ENCODE assay signal across 27 cellular contexts in the genomic region with DNA sequence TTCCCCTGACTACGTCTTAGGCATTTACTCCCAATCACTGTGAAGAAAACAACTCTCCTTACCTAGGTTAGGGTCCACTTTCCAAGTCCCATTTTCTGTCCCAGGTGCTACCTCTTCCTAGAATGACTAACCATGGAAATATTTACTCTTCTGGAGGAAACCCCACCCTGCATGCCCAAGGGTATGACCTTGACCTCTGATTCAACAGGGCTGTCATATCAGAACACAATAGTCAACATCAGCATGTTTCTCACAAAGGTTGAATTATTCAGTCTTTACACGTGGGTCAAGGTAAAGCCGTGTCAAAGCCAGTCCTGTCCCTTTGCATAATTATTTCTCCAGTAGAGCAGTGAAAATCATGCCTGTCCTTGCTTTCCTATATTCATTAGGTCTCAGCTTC. TPM values are rescaled to one million over a fixed set of nuclear protein-coding genes. Genes with fewer than 3 reads are reported as not detected.
DNase-seq lines count a peak whose midpoint lies in the region; ATAC-seq, FAIRE-seq and TF ChIP-seq lines count a peak whose summit lies in the region.
"Had no signal": no experiment of that assay in that cellular context is flagged by ENCODE, and none has a peak within 500 bp of the region (broad histone marks: within the 10 kb centered on the region; RNA-seq: fewer than 3 reads in every experiment).

No MANE protein-coding gene starts in this region.

- no peak overlapping the region for H3K4me3 ChIP-seq in bronchial epithelial cell (ENCODE audit: low read depth, low read length)
- H3K4me3 ChIP-seq: A549, PC-9, SJSA1 had no signal

- TF ChIP-seq POLR2A in GM12891 (IDR thresholded peaks at IDR 0.05; ENCODE audit: low read depth, low read length) = no peak

- no peak for TF ChIP-seq EP300 in Ishikawa (IDR thresholded peaks at IDR 0.05; ENCODE audit: borderline replicate concordance)

- no peaks in the 10 kb centered on the region for H3K27me3 ChIP-seq in bronchial epithelial cell (ENCODE audit: control insufficient read depth, insufficient read depth, low read length)
- H3K27me3 ChIP-seq: SJSA1 had no signal

- H3K36me3 Mint-ChIP-seq in natural killer cell = no peaks in the 10 kb centered on the region
- H3K36me3 Mint-ChIP-seq: CD4-positive, alpha-beta memory T cell; T-cell had no signal

- ATAC-seq in natural killer cell = no peak
- no peak for ATAC-seq in GM21390 (IDR thresholded peaks at IDR 0.05; ENCODE audit: unreplicated experiment)
- ATAC-seq: A549, T-cell had no signal

- no peak overlapping the region for H3K27ac Mint-ChIP-seq in natural killer cell
- H3K27ac Mint-ChIP-seq: CD4-positive, alpha-beta memory T cell; T-cell had no signal

- intact Hi-C loops in natural killer cell (cut with micrococcal nuclease) = no loop called here

- H3K9me3 Mint-ChIP-seq in natural killer cell = no peaks in the 10 kb centered on the region
- H3K9me3 Mint-ChIP-seq: T-cell had no signal

- no peak for DNase-seq in GM12891 (ENCODE audit: insufficient read length, low spot score)
- no peak for DNase-seq in bronchial epithelial cell (ENCODE audit: low read depth)
- peak; percentile 53 for DNase-seq in urothelium cell line (ENCODE audit: low spot score)
- DNase-seq in natural killer cell = no peak
- no peak for DNase-seq in activated naive CD4-positive, alpha-beta T cell (lab: John Stamatoyannopoulos, UW)
- DNase-seq: C1 segment of cervical spinal cord; CD4-positive, alpha-beta memory T cell; DMS 273 treated with DMSO at 0.1 percent for 48 hours; DMS79; EL; GF-D8; KG1; NCI-H1092 treated with DMSO at 0.1 percent for 48 hours; NCI-H1436 treated with DMSO at 0.1 percent for 48 hours; NCI-H187 treated with DMSO at 0.1 percent for 48 hours; NCI-H524; NCI-H82; NK-92 treated with Interleukin-12 subunit alpha and Interleukin-12 subunit beta, amount 100 ng/mL, for 24 hours; Right ventricle myocardium superior; T-cell had no signal

- H3K27me3 Mint-ChIP-seq in natural killer cell (ENCODE audit: low read depth in 2 of 2) = peaks cover 46 to 76% of the 10 kb centered on the region in 2 donors

- TF ChIP-seq CTCF in bronchial epithelial cell (IDR thresholded peaks at IDR 0.05; ENCODE audit: insufficient read depth, low read length, severe bottlenecking) (no peak), natural killer cell (IDR thresholded peaks at IDR 0.05) (no peak)

- no peaks in the 10 kb centered on the region for H3K36me3 ChIP-seq in bronchial epithelial cell (ENCODE audit: control insufficient read depth, insufficient read depth, low read length)
- H3K36me3 ChIP-seq: SJSA1 had no signal

- peaks cover 7 to 17% of the 10 kb centered on the region in 2 donors for H3K4me1 Mint-ChIP-seq in natural killer cell

- FAIRE-seq in GM12891 (lab: Jason Lieb, UNC) (peak; percentile 26), bronchial epithelial cell (lab: Jason Lieb, UNC) (peak; percentile 32), urothelium cell line (lab: Jason Lieb, UNC) (no peak)
- FAIRE-seq: A549, GM12892, HTR-8/SVneo had no signal

- no peak for TF ChIP-seq RAD21 in Ishikawa (IDR thresholded peaks at IDR 0.05; ENCODE audit: low read depth)

- H3K4me3 Mint-ChIP-seq in natural killer cell = no peak overlapping the region
- H3K4me3 Mint-ChIP-seq: CD4-positive, alpha-beta memory T cell; T-cell had no signal

TF ChIP-seq in GM12891, 5 proteins besides CTCF, POLR2A, EP300 and RAD21:
- TF ChIP-seq POU2F2 (IDR thresholded peaks at IDR 0.05; ENCODE audit: low read depth, low read length) (no peak), POLR2AphosphoS5 (IDR thresholded peaks at IDR 0.05; ENCODE audit: low read depth, low read length) (no peak), TAF1 (IDR thresholded peaks at IDR 0.05; ENCODE audit: low read depth, low read length) (no peak), PAX5 (IDR thresholded peaks at IDR 0.05; ENCODE audit: insufficient read depth, low read length, severe bottlenecking) (no peak), SPI1 (IDR thresholded peaks at IDR 0.05; ENCODE audit: low read depth, low read length) (no peak)

TF ChIP-seq in Ishikawa, 13 proteins besides CTCF, POLR2A, EP300 and RAD21:
- TF ChIP-seq TEAD4 (IDR thresholded peaks at IDR 0.05) = peak; percentile 34; the same call in 1 of the 2 replicates
- no peak for TF ChIP-seq TCF12 (IDR thresholded peaks at IDR 0.05; ENCODE audit: low read depth)

RNA-seq across cellular contexts. Expression of gene FRMD5, which starts 4.3 kb away (rescaled TPM):
- 0.31 TPM for polyA plus RNA-seq in GM12891 (2012; ENCODE audit: low read depth, missing spikeins)
- 1.3 and 2.0 TPM in 2 replicates for total RNA-seq in bronchial epithelial cell
- total RNA-seq in natural killer cell = not detected
